Comparison of ENCODE assay signal across 15 cellular contexts in genomic region chr2:130187789-130188431, GRCh38. TPM values are rescaled to one million over a fixed set of nuclear protein-coding genes. Genes with fewer than 3 reads are reported as not detected.
"Had no signal": no experiment of that assay in that cellular context is flagged by ENCODE, and none has a peak within 500 bp of the region (broad histone marks: within the 10 kb centered on the region; RNA-seq: fewer than 3 reads in every experiment).

No MANE protein-coding gene starts in this region.

RNA-seq across cellular contexts. Expression of gene TUBA3E, which starts 10.3 kb away (rescaled TPM):
- total RNA-seq: endothelial cell of umbilical vein, fibroblast of lung, fibroblast of villous mesenchyme, gastroesophageal sphincter, lung microvascular endothelial cell, mesothelial cell of epicardium, pancreas, sciatic nerve, stomach, upper lobe of left lung had no signal
- polyA plus RNA-seq: endothelial cell of umbilical vein, fibroblast of lung, keratinocyte, neural cell, stomach had no signal

RNA-seq across cellular contexts. Expression of gene POTEF, which starts 58.9 kb away (rescaled TPM):
- total RNA-seq: endothelial cell of umbilical vein, fibroblast of lung, fibroblast of villous mesenchyme, gastroesophageal sphincter, left cardiac atrium, left ventricle myocardium superior, upper lobe of left lung had no signal
- polyA plus RNA-seq: esophagus, fibroblast of lung, keratinocyte, stomach had no signal
